In genomic region chr1:159088050-159088449, GRCh38 we compare ENCODE assay signal across 14 cellular contexts. TPM values are rescaled to one million over a fixed set of nuclear protein-coding genes. Genes with fewer than 3 reads are reported as not detected.
DNase-seq lines count a peak whose midpoint lies in the region; ATAC-seq and TF ChIP-seq lines count a peak whose summit lies in the region.
"Had no signal": no experiment of that assay in that cellular context is flagged by ENCODE, and none has a peak within 500 bp of the region (broad histone marks: within the 10 kb centered on the region; RNA-seq: fewer than 3 reads in every experiment).

No MANE protein-coding gene starts in this region.

- CTCF ChIA-PET in activated CD4-positive, alpha-beta memory T cell treated with anti-CD3 and anti-CD28 coated beads for 36 hours (lab: Charles Lee), result interaction anchor here (0.8 to 6.4 kb wide), 9 partner anchors 10 to 606 kb away, joined by 3 to 119 read pairs (median 6); partner anchors contain the start of gene AIM2

- intact Hi-C loops in CD14-positive monocyte (cut with micrococcal nuclease), result loop anchor here in 1 of 2 donors (10.0 kb wide), 1 partner anchor 903 kb away; the partner anchor contains the start of gene CD1D
- intact Hi-C loops in activated CD4-positive, alpha-beta memory T cell treated with anti-CD3 and anti-CD28 coated beads for 36 hours (cut with micrococcal nuclease), result loop anchor here (2.0 kb wide), 1 partner anchor 837 kb away; the partner anchor contains the start of gene TAGLN2

- peaks cover 58% of the 10 kb centered on the region for H3K4me1 Mint-ChIP-seq in CD14-positive monocyte
- peaks cover 54% of the 10 kb centered on the region for H3K4me1 Mint-ChIP-seq in activated CD4-positive, alpha-beta memory T cell treated with anti-CD3 and anti-CD28 coated beads for 36 hours (ENCODE audit: low read depth)

- peaks cover 2 to 3% of the 10 kb centered on the region in 2 donors for H3K36me3 Mint-ChIP-seq in CD14-positive monocyte
- H3K36me3 Mint-ChIP-seq in activated CD4-positive, alpha-beta memory T cell treated with anti-CD3 and anti-CD28 coated beads for 36 hours, result no peaks in the 10 kb centered on the region

- H3K27me3 Mint-ChIP-seq in CD14-positive monocyte (ENCODE audit: low read depth in 3 of 3), result peaks cover 0 to 2% (median 1%) of the 10 kb centered on the region in 3 donors
- H3K27me3 Mint-ChIP-seq in activated CD4-positive, alpha-beta memory T cell treated with anti-CD3 and anti-CD28 coated beads for 36 hours, result no peaks in the 10 kb centered on the region

- DNase-seq in CD14-positive monocyte (ENCODE audit: low spot score) (no peak), M059J (ENCODE audit: low read depth) (peak; percentile 85), hepatic stellate cell (ENCODE audit: low spot score) (peak; percentile 31), GM13976 (ENCODE audit: low spot score) (no peak), inferior parietal cortex (ENCODE audit: extremely low spot score) (no peak)
- peak; percentile 50 for DNase-seq in activated CD4-positive, alpha-beta memory T cell treated with anti-CD3 and anti-CD28 coated beads for 36 hours
- DNase-seq: activated CD4-positive, alpha-beta T cell treated with anti-CD3 and anti-CD28 coated beads for 1 hour; left colon; NCI-H526; testis had no signal

- H3K27ac Mint-ChIP-seq in CD14-positive monocyte, result peak overlapping the region; percentile 74 to 98 (median 80)
- peak overlapping the region; percentile 92 for H3K27ac Mint-ChIP-seq in activated CD4-positive, alpha-beta memory T cell treated with anti-CD3 and anti-CD28 coated beads for 36 hours

- TF ChIP-seq CTCF in CD14-positive monocyte (IDR thresholded peaks at IDR 0.05) (no peak), GM13976 (IDR thresholded peaks at IDR 0.05; ENCODE audit: borderline replicate concordance, control extremely low read depth, extremely low read depth, insufficient read depth, missing control alignments) (no peak)

- no peak for ATAC-seq in HG02678 (IDR thresholded peaks at IDR 0.05; ENCODE audit: unreplicated experiment)
- no peak for ATAC-seq in GM19467 (IDR thresholded peaks at IDR 0.05; ENCODE audit: unreplicated experiment)
- ATAC-seq: left colon had no signal

- peaks cover 0 to 3% (median 0%) of the 10 kb centered on the region in 7 donors for H3K9me3 Mint-ChIP-seq in CD14-positive monocyte
- H3K9me3 Mint-ChIP-seq in activated CD4-positive, alpha-beta memory T cell treated with anti-CD3 and anti-CD28 coated beads for 36 hours, result no peaks in the 10 kb centered on the region

- in situ Hi-C loops in GM13976 (cut with MboI; ENCODE audit: low sequenced_read_pairs, unreplicated experiment), result no loop called here

- POLR2A ChIA-PET in activated CD4-positive, alpha-beta memory T cell treated with anti-CD3 and anti-CD28 coated beads for 36 hours (lab: Charles Lee), result interaction anchor here (1.6 to 5.7 kb wide), 6 partner anchors 11 to 78 kb away, joined by 6 to 183 read pairs (median 13); partner anchors contain the start of genes AIM2 and IFI16

- H3K4me3 Mint-ChIP-seq in CD14-positive monocyte, result no peak overlapping the region
- peak overlapping the region; percentile 43 for H3K4me3 Mint-ChIP-seq in activated CD4-positive, alpha-beta memory T cell treated with anti-CD3 and anti-CD28 coated beads for 36 hours

RNA-seq across cellular contexts. Expression of gene AIM2, which starts 11.5 kb away (rescaled TPM):
- polyA plus RNA-seq in CD14-positive monocyte, result 1 to 10 TPM; 9.0 to 9.8 TPM
- total RNA-seq in M059J (2014; rRNA removed; shearing (Covaris generic)), result 1.7 TPM in 1 of 2 replicates, not detected in the other
- 100 to 1,000 TPM; 216 to 224 TPM for total RNA-seq in activated CD4-positive, alpha-beta memory T cell treated with anti-CD3 and anti-CD28 coated beads for 36 hours
- total RNA-seq: chondrocyte, G401 had no signal

Comparison
In these comparisons a context has a peak if more than half of its experiments do, and no peak if none do; other contexts are left out.
1. DNase-seq: peak in M059J (single experiment), activated CD4-positive, alpha-beta memory T cell treated with anti-CD3 and anti-CD28 coated beads for 36 hours (single experiment) and hepatic stellate cell (single experiment); none in CD14-positive monocyte (single experiment), GM13976 (single experiment) and inferior parietal cortex (single experiment).
2. RNA of gene AIM2, which starts 11.5 kb away (total RNA-seq): 216 to 224 TPM in activated CD4-positive, alpha-beta memory T cell treated with anti-CD3 and anti-CD28 coated beads for 36 hours; 1.7 TPM in M059J; every median in the first group is over 10 times any median in the second.